Comparison of ENCODE assay signal across 3 cellular contexts in genomic region chr17:18722612-18723011, GRCh38. TPM values are rescaled to one million over a fixed set of nuclear protein-coding genes. Genes with fewer than 3 reads are reported as not detected.
"Had no signal": no experiment of that assay in that cellular context is flagged by ENCODE, and none has a peak within 500 bp of the region (broad histone marks: within the 10 kb centered on the region; RNA-seq: fewer than 3 reads in every experiment).

No MANE protein-coding gene starts in this region.

RNA-seq across cellular contexts. Expression of gene FBXW10, which starts 21.2 kb away (rescaled TPM):
- total RNA-seq: hepatocyte; kidney; natural killer cell treated with Interleukin-12 subunit alpha and Interleukin-12 subunit beta and Interleukin-15 and Interleukin-18, amount 100 ng/mL, for 72 hours had no signal
- polyA plus RNA-seq: hepatocyte had no signal
